18 cellular contexts compared by ENCODE assay signal in the genomic region with DNA sequence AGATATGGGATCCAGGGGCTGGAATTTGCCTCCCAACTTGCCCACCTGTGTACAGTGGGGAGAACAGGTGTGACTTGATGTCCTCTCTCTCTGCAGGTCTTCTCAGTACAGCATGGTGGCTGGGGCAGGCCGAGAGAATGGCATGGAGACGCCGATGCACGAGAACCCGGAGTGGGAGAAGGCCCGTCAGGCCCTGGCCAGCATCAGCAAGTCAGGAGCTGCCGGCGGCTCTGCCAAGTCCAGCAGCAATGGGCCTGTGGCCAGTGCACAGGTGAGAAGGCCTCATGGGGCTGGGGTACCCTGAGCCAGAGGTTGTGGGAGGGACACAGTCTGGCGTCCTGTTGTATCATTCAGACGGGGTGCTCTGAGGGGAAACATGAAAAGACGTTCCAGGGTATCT. TPM values are rescaled to one million over a fixed set of nuclear protein-coding genes. Genes with fewer than 3 reads are reported as not detected.
DNase-seq lines count a peak whose midpoint lies in the region; ATAC-seq, FAIRE-seq and TF ChIP-seq lines count a peak whose summit lies in the region.
"Had no signal": no experiment of that assay in that cellular context is flagged by ENCODE, and none has a peak within 500 bp of the region (broad histone marks: within the 10 kb centered on the region; RNA-seq: fewer than 3 reads in every experiment).

No MANE protein-coding gene starts in this region.

- peaks cover 58% of the 10 kb centered on the region for H3K36me3 Mint-ChIP-seq in activated CD4-positive, alpha-beta T cell treated with anti-CD3 and anti-CD28 coated beads for 36 hours (ENCODE audit: low read depth)
- H3K36me3 Mint-ChIP-seq in HFFc6 (ENCODE audit: low read depth) (peaks cover 49% of the 10 kb centered on the region), endodermal cell (ENCODE audit: low read depth) (peaks cover 54% of the 10 kb centered on the region)

- peaks cover 9% of the 10 kb centered on the region for H3K4me1 ChIP-seq in endodermal cell (ENCODE audit: control insufficient read depth, insufficient read depth, low read length)
- H3K4me1 ChIP-seq in pancreas, result peaks cover 18 to 30% (median 24%) of the 10 kb centered on the region in 3 donors

- H3K9me3 Mint-ChIP-seq in activated CD4-positive, alpha-beta T cell treated with anti-CD3 and anti-CD28 coated beads for 36 hours (ENCODE audit: low read depth), result no peaks in the 10 kb centered on the region
- no peaks in the 10 kb centered on the region for H3K9me3 Mint-ChIP-seq in HFFc6
- H3K9me3 Mint-ChIP-seq in endodermal cell, result no peaks in the 10 kb centered on the region
- H3K9me3 Mint-ChIP-seq: dendritic cell treated with granulocyte-macrophage colony-stimulating factor and Interleukin-4, amounts not matched to agents 40 ng/mL and 50 ng/mL, for 4 days had no signal

- ATAC-seq in activated CD4-positive, alpha-beta T cell treated with anti-CD3 and anti-CD28 coated beads for 36 hours, result no peak
- ATAC-seq in pancreas, result no peak
- ATAC-seq in HG03460 (IDR thresholded peaks at IDR 0.05; ENCODE audit: unreplicated experiment), result no peak

- no peak overlapping the region for H3K27ac Mint-ChIP-seq in activated CD4-positive, alpha-beta T cell treated with anti-CD3 and anti-CD28 coated beads for 36 hours
- H3K27ac Mint-ChIP-seq in HFFc6 (peak overlapping the region; percentile 99; the same call in 1 of the 2 replicates), endodermal cell (peak overlapping the region; percentile 87)

- no peak for FAIRE-seq in pancreas (lab: Jason Lieb, UNC)

- H3K27ac ChIP-seq in endodermal cell (ENCODE audit: low read depth, low read length) (no peak overlapping the region), pancreas (peak overlapping the region in 2 of 4 donors; percentile 47 to 99)
- H3K27ac ChIP-seq: transverse colon had no signal

- peak overlapping the region; percentile 98 for H3K4me3 Mint-ChIP-seq in activated CD4-positive, alpha-beta T cell treated with anti-CD3 and anti-CD28 coated beads for 36 hours
- H3K4me3 Mint-ChIP-seq in HFFc6 (0 out of 2 replicates have a peak overlapping the region, but pooled peaks have one; percentile 97), endodermal cell (peak overlapping the region; percentile 97)

- H3K27me3 ChIP-seq in endodermal cell (ENCODE audit: control insufficient read depth, insufficient read depth, low read length, poor library complexity, severe bottlenecking), result no peaks in the 10 kb centered on the region
- no peaks in the 10 kb centered on the region for H3K27me3 ChIP-seq in pancreas
- H3K27me3 ChIP-seq: transverse colon had no signal

- H3K9ac ChIP-seq in endodermal cell (ENCODE audit: extremely low read depth, low read length, poor library complexity, severe bottlenecking), result no peak overlapping the region

- CTCF ChIA-PET in activated CD4-positive, alpha-beta T cell treated with anti-CD3 and anti-CD28 coated beads for 36 hours (lab: Charles Lee), result no interaction called here

- intact Hi-C loops in activated CD4-positive, alpha-beta T cell treated with anti-CD3 and anti-CD28 coated beads for 36 hours (cut with DNase I, micrococcal nuclease), result no loop called here
- intact Hi-C loops in pancreas (cut with DNase I), result no loop called here

- H3K4me3 ChIP-seq in endodermal cell (ENCODE audit: low read length) (no peak overlapping the region), pancreas (peak overlapping the region in 1 of 4 donors; percentile 10)
- H3K4me3 ChIP-seq: transverse colon had no signal

- TF ChIP-seq CTCF in HFFc6 (IDR thresholded peaks at IDR 0.05) (no peak), endodermal cell (conservative IDR thresholded peaks at IDR 0.05) (no peak), pancreas (IDR thresholded peaks at IDR 0.05) (no peak)

- WGBS in endodermal cell (ENCODE audit: insufficient coverage in 1 of 2, insufficient read length in 1 of 2), 2 experiments, result 96 to 99% methylated on average over 11 of the region's 11 CpGs
- 40% methylated on average over 11 of the region's 11 CpGs for WGBS in pancreas, 2 donors

- no peaks in the 10 kb centered on the region for H3K9me3 ChIP-seq in endodermal cell (ENCODE audit: control insufficient read depth, low read length)
- no peaks in the 10 kb centered on the region for H3K9me3 ChIP-seq in pancreas
- H3K9me3 ChIP-seq: transverse colon had no signal

- no peak for DNase-seq in activated CD4-positive, alpha-beta T cell treated with anti-CD3 and anti-CD28 coated beads for 36 hours
- DNase-seq in activated CD4-positive, alpha-beta T cell treated with anti-CD3 and anti-CD28 coated beads, Interleukin-2, amount 50 U/mL, for 4 hours, result no peak
- no peak for DNase-seq in HFFc6
- peak; percentile 32 for DNase-seq in endodermal cell
- peak in 5 of 6 donors; percentile 47 to 87 (median 67) for DNase-seq in pancreas
- no peak for DNase-seq in stimulated activated naive CD4-positive, alpha-beta T cell (lab: John Stamatoyannopoulos, UW)
- DNase-seq in NCI-H2171 (lab: John Stamatoyannopoulos, UW), result no peak
- DNase-seq: 8988T, anterior cingulate cortex, glutamatergic neuron, mesendoderm, NCI-H2081 treated with DMSO at 0.1 percent for 48 hours, NCI-H526, transverse colon had no signal

- peaks cover 53% of the 10 kb centered on the region for H3K36me3 ChIP-seq in endodermal cell (ENCODE audit: control insufficient read depth, insufficient read depth, low read length)
- peaks cover 13 to 52% (median 45%) of the 10 kb centered on the region in 3 donors for H3K36me3 ChIP-seq in pancreas

- POLR2A ChIA-PET in activated CD4-positive, alpha-beta T cell treated with anti-CD3 and anti-CD28 coated beads for 36 hours (lab: Charles Lee), result no interaction called here

- H3K27me3 Mint-ChIP-seq in activated CD4-positive, alpha-beta T cell treated with anti-CD3 and anti-CD28 coated beads for 36 hours, result no peaks in the 10 kb centered on the region
- peaks cover 10% of the 10 kb centered on the region for H3K27me3 Mint-ChIP-seq in HFFc6 (ENCODE audit: insufficient read depth)
- no peaks in the 10 kb centered on the region for H3K27me3 Mint-ChIP-seq in endodermal cell (ENCODE audit: insufficient read depth)
- H3K27me3 Mint-ChIP-seq: dendritic cell treated with granulocyte-macrophage colony-stimulating factor and Interleukin-4, amounts not matched to agents 40 ng/mL and 50 ng/mL, for 4 days had no signal

- H3K4me1 Mint-ChIP-seq in activated CD4-positive, alpha-beta T cell treated with anti-CD3 and anti-CD28 coated beads for 36 hours, result peaks cover 32% of the 10 kb centered on the region
- H3K4me1 Mint-ChIP-seq in HFFc6 (ENCODE audit: low read depth) (peaks cover 34% of the 10 kb centered on the region), endodermal cell (peaks cover 28% of the 10 kb centered on the region)

RNA-seq across cellular contexts. Expression of gene LENG8, which starts 3.0 kb away (rescaled TPM):
- total RNA-seq in activated CD4-positive, alpha-beta T cell treated with anti-CD3 and anti-CD28 coated beads for 36 hours, result 100 to 1,000 TPM; 156 to 221 TPM
- total RNA-seq in HFFc6 (2021; fragmentation: NEBNext Ultra II Directional; extraction: Animal tissue kit (Norgen Biotek cat#: 25700)), result 10 to 100 TPM; 70.7 to 76.5 (median 74.0) TPM
- total RNA-seq in endodermal cell, result 100 to 1,000 TPM; 139 to 171 TPM
- 171 TPM for polyA plus RNA-seq in endodermal cell (2013, experiment 1 of 2)
- 130 TPM for polyA plus RNA-seq in endodermal cell (2013, experiment 2 of 2)
- total RNA-seq in pancreas, result 100 to 1,000 TPM in 4 of 6 donors, 10 to 100 TPM in 2; 64.8 to 173 (median 129) TPM
- 100 to 1,000 TPM; 313 to 657 TPM for polyA plus RNA-seq in pancreas

RNA-seq across cellular contexts. Expression of gene LENG9, which starts 11.6 kb away (rescaled TPM):
- 1 to 10 TPM; 5.0 to 5.1 TPM for total RNA-seq in activated CD4-positive, alpha-beta T cell treated with anti-CD3 and anti-CD28 coated beads for 36 hours
- 1 to 10 TPM; 3.0 to 4.0 (median 3.6) TPM for total RNA-seq in HFFc6 (2021; fragmentation: NEBNext Ultra II Directional; extraction: Animal tissue kit (Norgen Biotek cat#: 25700))
- total RNA-seq in endodermal cell (1 to 10 TPM; 2.5 to 3.5 TPM), pancreas (10 to 100 TPM in 5 of 6 donors, 1 to 10 TPM in 1; 8.6 to 23.4 (median 16.9) TPM)
- polyA plus RNA-seq in endodermal cell (2013, experiment 1 of 2), result 1.1 TPM
- 1.1 TPM for polyA plus RNA-seq in endodermal cell (2013, experiment 2 of 2)
- polyA plus RNA-seq in pancreas, result 10 to 100 TPM in 1 of 2 donors, 1 to 10 TPM in 1; 4.2 to 12.1 TPM

RNA-seq across cellular contexts. Expression of gene CDC42EP5, which starts 21.1 kb away (rescaled TPM):
- under 1 TPM in 1 of 2 experiments, not detected in 1; 0.55 TPM for total RNA-seq in activated CD4-positive, alpha-beta T cell treated with anti-CD3 and anti-CD28 coated beads for 36 hours
- 10 to 100 TPM; 45.9 to 70.5 (median 56.9) TPM for total RNA-seq in HFFc6 (2021; fragmentation: NEBNext Ultra II Directional; extraction: Animal tissue kit (Norgen Biotek cat#: 25700))
- under 1 TPM in 1 of 2 donors, not detected in 1; 0.49 TPM for total RNA-seq in endodermal cell
- polyA plus RNA-seq in endodermal cell (2013, experiment 1 of 2), result 7.0 TPM
- polyA plus RNA-seq in endodermal cell (2013, experiment 2 of 2), result 8.3 TPM
- total RNA-seq in pancreas, result 10 to 100 TPM in 4 of 6 donors, 1 to 10 TPM in 2; 8.2 to 48.0 (median 20.4) TPM
- 10 to 100 TPM in 1 of 2 donors, 1 to 10 TPM in 1; 7.5 to 15.1 TPM for polyA plus RNA-seq in pancreas

RNA-seq across cellular contexts. Expression of gene TTYH1, which starts 36.7 kb away (rescaled TPM):
- total RNA-seq in activated CD4-positive, alpha-beta T cell treated with anti-CD3 and anti-CD28 coated beads for 36 hours, result under 1 TPM; 0.19 to 0.59 TPM
- under 1 TPM in 1 of 6 experiments, not detected in 5; 0.45 TPM for total RNA-seq in HFFc6 (2021; fragmentation: NEBNext Ultra II Directional; extraction: Animal tissue kit (Norgen Biotek cat#: 25700))
- total RNA-seq in endodermal cell (1 to 10 TPM; 1.0 to 2.0 TPM), pancreas (10 to 100 TPM; 20.8 to 38.1 (median 24.6) TPM)
- polyA plus RNA-seq in endodermal cell (2013, experiment 1 of 2), result 342 TPM
- polyA plus RNA-seq in endodermal cell (2013, experiment 2 of 2), result 263 TPM
- polyA plus RNA-seq in pancreas, result 10 to 100 TPM; 40.0 to 78.0 TPM

RNA-seq across cellular contexts. Expression of gene LAIR2, which starts 50.6 kb away (rescaled TPM):
- total RNA-seq in activated CD4-positive, alpha-beta T cell treated with anti-CD3 and anti-CD28 coated beads for 36 hours, result 1 to 10 TPM; 3.7 to 5.1 TPM
- total RNA-seq in HFFc6 (2021; fragmentation: NEBNext Ultra II Directional; extraction: Animal tissue kit (Norgen Biotek cat#: 25700)), result not detected
- total RNA-seq in endodermal cell (not detected), pancreas (not detected)
- not detected for polyA plus RNA-seq in endodermal cell (2013, experiment 1 of 2)
- not detected for polyA plus RNA-seq in endodermal cell (2013, experiment 2 of 2)
- polyA plus RNA-seq in pancreas, result not detected
- total RNA-seq: omental fat pad, skeletal muscle tissue had no signal

Comparison
In these comparisons a context has a peak if more than half of its experiments do, and no peak if none do; other contexts are left out.
1. DNase-seq: peak in endodermal cell (single experiment) and pancreas (5 of 6); none in activated CD4-positive, alpha-beta T cell treated with anti-CD3 and anti-CD28 coated beads for 36 hours (single experiment), activated CD4-positive, alpha-beta T cell treated with anti-CD3 and anti-CD28 coated beads, Interleukin-2, amount 50 U/mL, for 4 hours (0 of 2), HFFc6 (single experiment), stimulated activated naive CD4-positive, alpha-beta T cell (0 of 6) and NCI-H2171 (single experiment).
2. RNA of gene CDC42EP5, which starts 21.1 kb away (total RNA-seq): 45.9 to 70.5 TPM in HFFc6 and 8.2 to 48.0 TPM in pancreas; 0.55 TPM in activated CD4-positive, alpha-beta T cell treated with anti-CD3 and anti-CD28 coated beads for 36 hours and 0.49 TPM in endodermal cell; every median in the first group is over 4 times any median in the second.
3. Peak in every context shown above with its lines, with median percentiles within 50 percentile points of each other: H3K4me3 Mint-ChIP-seq.